ENCODE assay signal across 29 cellular contexts in genomic region chrX:69469975-69470374, GRCh38. TPM values are rescaled to one million over a fixed set of nuclear protein-coding genes. Genes with fewer than 3 reads are reported as not detected.
"Had no signal": no experiment of that assay in that cellular context is flagged by ENCODE, and none has a peak within 500 bp of the region (broad histone marks: within the 10 kb centered on the region; RNA-seq: fewer than 3 reads in every experiment).

No MANE protein-coding gene starts in this region.

- H3K27ac ChIP-seq: stomach, suprapubic skin, testis, thoracic aorta, thyroid gland, tibial artery, tibial nerve, transverse colon, upper lobe of left lung, upper lobe of right lung, uterus, vagina had no signal

- H3K27ac Mint-ChIP-seq: stimulated activated effector memory CD8-positive, alpha-beta T cell treated with anti-CD3 and anti-CD28 coated beads, Interleukin-12 subunit alpha, Interleukin-12 subunit beta, amount 100 ng/mL, for 72 hours; stimulated activated memory B cell treated with anti-CD40 and anti-IgM and Interleukin-4, amounts not matched to agents 10 μg/mL and 1 μg/mL and 100 μg/mL, for 72 hours; stimulated activated naive B cell treated with anti-CD40 and anti-IgM and Interleukin-4, amounts not matched to agents 10 μg/mL and 1 μg/mL and 100 μg/mL, for 72 hours; stimulated activated naive CD8-positive, alpha-beta T cell treated with anti-CD3 and anti-CD28 coated beads, Interleukin-15, Interleukin-2, amounts not matched to agents 100 ng/mL and 50 ng/mL, for 24 hours; type B pancreatic cell had no signal

- H3K9me3 ChIP-seq: stomach, suprapubic skin, testis, thoracic aorta, thyroid gland, tibial artery, tibial nerve, transverse colon, upper lobe of left lung, upper lobe of right lung, uterus, vagina had no signal

- H3K4me1 Mint-ChIP-seq: stimulated activated effector memory CD8-positive, alpha-beta T cell treated with anti-CD3 and anti-CD28 coated beads, Interleukin-12 subunit alpha, Interleukin-12 subunit beta, amount 100 ng/mL, for 72 hours; stimulated activated memory B cell treated with anti-CD40 and anti-IgM and Interleukin-4, amounts not matched to agents 10 μg/mL and 1 μg/mL and 100 μg/mL, for 72 hours; stimulated activated naive B cell treated with anti-CD40 and anti-IgM and Interleukin-4, amounts not matched to agents 10 μg/mL and 1 μg/mL and 100 μg/mL, for 72 hours; stimulated activated naive CD8-positive, alpha-beta T cell treated with anti-CD3 and anti-CD28 coated beads, Interleukin-15, amount 100 ng/mL, for 72 hours had no signal

- DNase-seq: stimulated activated CD4-positive, alpha-beta T cell treated with anti-CD3 and anti-CD28 coated beads, Interleukin-2, amount 100 ng/mL, for 48 hours; stimulated activated CD4-positive, alpha-beta T cell treated with anti-CD3 and anti-CD28 coated beads, Interleukin-4, amount 100 ng/mL, for 1 hour; stimulated activated CD4-positive, alpha-beta T cell treated with anti-CD3 and anti-CD28 coated beads, Interleukin-4, amount 100 ng/mL, for 24 hours; stimulated activated CD4-positive, alpha-beta T cell treated with anti-CD3 and anti-CD28 coated beads, Interleukin-4, amount 100 ng/mL, for 4 hours; stimulated activated CD8-positive, alpha-beta memory T cell treated with anti-CD3 and anti-CD28 coated beads, Interleukin-4, amount 100 ng/mL, for 48 hours; stimulated activated naive B cell treated with anti-CD40 and anti-IgM and Interleukin-4, amounts not matched to agents 10 μg/mL and 1 μg/mL and 100 μg/mL, for 72 hours; stimulated activated naive CD4-positive, alpha-beta T cell; stimulated activated naive CD4-positive, alpha-beta T cell treated with Interleukin-2 at 50 U/mL for 16 hours; stimulated activated naive CD8-positive, alpha-beta T cell treated with anti-CD3 and anti-CD28 coated beads, Interleukin-15, amount 100 ng/mL, for 72 hours; stimulated activated naive CD8-positive, alpha-beta T cell treated with anti-CD3 and anti-CD28 coated beads, Interleukin-15, Interleukin-2, amounts not matched to agents 100 U/mL and 50 U/mL, for 24 hours; stomach; substantia nigra; testis; thyroid gland; tibial artery; transverse colon; trophoblast cell; upper lobe of left lung; upper lobe of right lung; uterus had no signal

- H3K4me3 ChIP-seq: stomach, suprapubic skin, testis, thoracic aorta, thyroid gland, tibial artery, tibial nerve, transverse colon, upper lobe of left lung, upper lobe of right lung, uterus, vagina had no signal

- H3K27me3 ChIP-seq: suprapubic skin, testis, thyroid gland, tibial artery, transverse colon, upper lobe of left lung, upper lobe of right lung, uterus, vagina had no signal

- H3K4me1 ChIP-seq: stomach, suprapubic skin, testis, thyroid gland, tibial artery, tibial nerve, transverse colon, upper lobe of left lung, upper lobe of right lung, uterus, vagina had no signal

- H3K27me3 Mint-ChIP-seq: stimulated activated memory B cell treated with anti-CD40 and anti-IgM and Interleukin-4, amounts not matched to agents 10 μg/mL and 1 μg/mL and 100 μg/mL, for 72 hours; type B pancreatic cell had no signal

- H3K36me3 ChIP-seq: stomach, suprapubic skin, thoracic aorta, thyroid gland, tibial artery, tibial nerve, transverse colon, upper lobe of left lung, upper lobe of right lung, uterus, vagina had no signal

- H3K4me3 Mint-ChIP-seq: stimulated activated effector memory CD8-positive, alpha-beta T cell treated with anti-CD3 and anti-CD28 coated beads, Interleukin-12 subunit alpha, Interleukin-12 subunit beta, amount 100 ng/mL, for 72 hours; stimulated activated memory B cell treated with anti-CD40 and anti-IgM and Interleukin-4, amounts not matched to agents 10 μg/mL and 1 μg/mL and 100 μg/mL, for 72 hours; stimulated activated naive B cell treated with anti-CD40 and anti-IgM and Interleukin-4, amounts not matched to agents 10 μg/mL and 1 μg/mL and 100 μg/mL, for 72 hours; stimulated activated naive CD8-positive, alpha-beta T cell treated with anti-CD3 and anti-CD28 coated beads, Interleukin-15, amount 100 ng/mL, for 72 hours; stimulated activated naive CD8-positive, alpha-beta T cell treated with anti-CD3 and anti-CD28 coated beads, Interleukin-15, Interleukin-2, amounts not matched to agents 100 ng/mL and 50 ng/mL, for 24 hours; type B pancreatic cell had no signal

- ATAC-seq: stimulated activated effector memory CD8-positive, alpha-beta T cell treated with anti-CD3 and anti-CD28 coated beads, Interleukin-12 subunit alpha, Interleukin-12 subunit beta, amount 100 ng/mL, for 72 hours; stimulated activated memory B cell treated with anti-CD40 and anti-IgM and Interleukin-4, amounts not matched to agents 10 μg/mL and 1 μg/mL and 100 μg/mL, for 72 hours; stimulated activated naive B cell treated with anti-CD40 and anti-IgM and Interleukin-4, amounts not matched to agents 10 μg/mL and 1 μg/mL and 100 μg/mL, for 72 hours; stimulated activated naive CD8-positive, alpha-beta T cell treated with anti-CD3 and anti-CD28 coated beads, Interleukin-15, amount 100 ng/mL, for 72 hours; stimulated activated naive CD8-positive, alpha-beta T cell treated with anti-CD3 and anti-CD28 coated beads, Interleukin-15, Interleukin-2, amounts not matched to agents 100 U/mL and 50 U/mL, for 24 hours; upper lobe of right lung had no signal

- H3K9me3 Mint-ChIP-seq: stimulated activated effector memory CD8-positive, alpha-beta T cell treated with anti-CD3 and anti-CD28 coated beads, Interleukin-12 subunit alpha, Interleukin-12 subunit beta, amount 100 ng/mL, for 72 hours; stimulated activated memory B cell treated with anti-CD40 and anti-IgM and Interleukin-4, amounts not matched to agents 10 μg/mL and 1 μg/mL and 100 μg/mL, for 72 hours; stimulated activated naive B cell treated with anti-CD40 and anti-IgM and Interleukin-4, amounts not matched to agents 10 μg/mL and 1 μg/mL and 100 μg/mL, for 72 hours; stimulated activated naive CD8-positive, alpha-beta T cell treated with anti-CD3 and anti-CD28 coated beads, Interleukin-15, amount 100 ng/mL, for 72 hours; stimulated activated naive CD8-positive, alpha-beta T cell treated with anti-CD3 and anti-CD28 coated beads, Interleukin-15, Interleukin-2, amounts not matched to agents 100 ng/mL and 50 ng/mL, for 24 hours; type B pancreatic cell had no signal

- H3K36me3 Mint-ChIP-seq: stimulated activated effector memory CD8-positive, alpha-beta T cell treated with anti-CD3 and anti-CD28 coated beads, Interleukin-12 subunit alpha, Interleukin-12 subunit beta, amount 100 ng/mL, for 72 hours; stimulated activated memory B cell treated with anti-CD40 and anti-IgM and Interleukin-4, amounts not matched to agents 10 μg/mL and 1 μg/mL and 100 μg/mL, for 72 hours; stimulated activated naive B cell treated with anti-CD40 and anti-IgM and Interleukin-4, amounts not matched to agents 10 μg/mL and 1 μg/mL and 100 μg/mL, for 72 hours; type B pancreatic cell had no signal

RNA-seq across cellular contexts. Expression of gene NALF2, which starts 34.2 kb away (rescaled TPM):
- total RNA-seq: subcutaneous adipose tissue, thoracic aorta, upper lobe of right lung had no signal
